26 cellular contexts compared by ENCODE assay signal in the genomic region with DNA sequence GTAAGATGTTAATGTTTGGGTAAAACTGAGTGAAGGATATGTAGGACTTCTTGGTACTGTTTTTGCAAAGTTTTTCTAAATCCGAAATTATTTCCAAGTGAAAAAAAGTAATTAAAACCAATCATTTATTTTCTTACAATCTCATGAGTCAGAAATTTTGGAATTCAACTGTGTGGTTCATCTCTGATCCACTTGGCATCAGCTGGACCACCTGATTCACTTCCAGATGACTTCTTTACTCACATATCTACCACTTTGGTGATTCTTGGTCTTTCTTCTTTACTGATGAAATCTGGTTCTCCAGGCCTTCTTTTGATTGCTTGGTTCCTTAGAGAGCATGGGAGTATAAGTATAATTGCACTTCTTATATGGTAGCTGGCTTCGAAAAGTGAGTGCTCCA.
"Had no signal": no experiment of that assay in that cellular context is flagged by ENCODE, and none has a peak within 500 bp of the region (broad histone marks: within the 10 kb centered on the region; RNA-seq: fewer than 3 reads in every experiment).

No MANE protein-coding gene starts in this region.

- H3K27ac ChIP-seq: coronary artery, heart left ventricle, pancreas, testis, tibial nerve, upper lobe of right lung, vagina had no signal

- H3K9me3 Mint-ChIP-seq: nephron; stimulated activated naive CD8-positive, alpha-beta T cell treated with anti-CD3 and anti-CD28 coated beads, Interleukin-15, Interleukin-2, amounts not matched to agents 100 ng/mL and 50 ng/mL, for 24 hours had no signal

- H3K4me3 Mint-ChIP-seq: endodermal cell; naive B cell; nephron; stimulated activated memory B cell treated with anti-CD40 and anti-IgM and Interleukin-4, amounts not matched to agents 10 μg/mL and 1 μg/mL and 100 μg/mL, for 72 hours; stimulated activated naive CD8-positive, alpha-beta T cell treated with anti-CD3 and anti-CD28 coated beads, Interleukin-15, Interleukin-2, amounts not matched to agents 100 ng/mL and 50 ng/mL, for 24 hours had no signal

- H3K27me3 Mint-ChIP-seq: naive B cell; progenitor cell of endocrine pancreas; stimulated activated memory B cell treated with anti-CD40 and anti-IgM and Interleukin-4, amounts not matched to agents 10 μg/mL and 1 μg/mL and 100 μg/mL, for 72 hours; stimulated activated naive CD8-positive, alpha-beta T cell treated with anti-CD3 and anti-CD28 coated beads, Interleukin-15, Interleukin-2, amounts not matched to agents 100 ng/mL and 50 ng/mL, for 24 hours had no signal

- H3K4me3 ChIP-seq: coronary artery, heart left ventricle, lung, pancreas, smooth muscle cell, testis, tibial nerve, upper lobe of right lung, vagina had no signal

- H3K27ac Mint-ChIP-seq: endodermal cell; nephron; progenitor cell of endocrine pancreas; stimulated activated memory B cell treated with anti-CD40 and anti-IgM and Interleukin-4, amounts not matched to agents 10 μg/mL and 1 μg/mL and 100 μg/mL, for 72 hours; stimulated activated naive CD8-positive, alpha-beta T cell treated with anti-CD3 and anti-CD28 coated beads, Interleukin-15, Interleukin-2, amounts not matched to agents 100 ng/mL and 50 ng/mL, for 24 hours had no signal

- H3K4me2 ChIP-seq: smooth muscle cell had no signal

- H3K4me1 Mint-ChIP-seq: nephron had no signal

- H3K36me3 Mint-ChIP-seq: naive B cell; stimulated activated memory B cell treated with anti-CD40 and anti-IgM and Interleukin-4, amounts not matched to agents 10 μg/mL and 1 μg/mL and 100 μg/mL, for 72 hours had no signal

- FAIRE-seq: endothelial cell of umbilical vein, frontal cortex, pancreas had no signal

- H3K27me3 ChIP-seq: heart left ventricle, pancreas, testis, tibial nerve, upper lobe of right lung, vagina had no signal

- H3K36me3 ChIP-seq: heart left ventricle, pancreas, tibial nerve, upper lobe of right lung, vagina had no signal

- DNase-seq: effector CD4-positive, alpha-beta T cell; endodermal cell; heart left ventricle; hippocampal formation; left colon; left ventricle myocardium superior; mesendoderm; naive B cell; occipital lobe; pancreas; right cardiac atrium; stimulated activated CD4-positive, alpha-beta T cell treated with anti-CD3 and anti-CD28 coated beads, Interleukin-1b, Interleukin-23, amount 100 ng/mL, for 48 hours; stimulated activated CD4-positive, alpha-beta T cell treated with anti-CD3 and anti-CD28 coated beads, Interleukin-4, amount 100 ng/mL, for 24 hours; testis; upper lobe of right lung had no signal

- H3K9me3 ChIP-seq: heart left ventricle, pancreas, testis, tibial nerve, upper lobe of right lung, vagina had no signal

- ATAC-seq: heart left ventricle; left colon; left ventricle myocardium superior; pancreas; right cardiac atrium; stimulated activated memory B cell treated with anti-CD40 and anti-IgM and Interleukin-4, amounts not matched to agents 10 μg/mL and 1 μg/mL and 100 μg/mL, for 72 hours; upper lobe of right lung had no signal

- H3K4me1 ChIP-seq: pancreas, testis, tibial nerve, upper lobe of right lung, vagina had no signal
